In the genomic region with DNA sequence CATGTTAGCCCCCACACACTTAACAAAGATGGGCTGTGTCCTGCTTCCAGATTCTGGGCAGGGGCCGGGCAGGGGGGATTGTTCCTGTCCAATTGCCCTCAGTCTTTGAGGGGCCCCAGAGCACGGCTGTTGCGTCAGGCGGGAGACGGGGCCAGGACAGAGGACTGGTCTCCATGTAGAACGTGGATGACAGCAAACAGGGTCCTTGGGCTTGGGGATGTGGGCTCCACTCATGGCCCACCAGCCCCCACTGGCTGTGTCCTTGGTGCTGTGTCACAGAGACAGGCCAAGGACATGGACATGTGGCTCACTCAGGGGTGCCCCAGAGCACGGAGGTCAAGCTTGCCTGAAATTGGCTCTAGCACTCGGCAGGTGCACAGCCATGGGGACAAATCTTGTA, we compare ENCODE assay signal across 16 cellular contexts.
"Had no signal": no experiment of that assay in that cellular context is flagged by ENCODE, and none has a peak within 500 bp of the region (broad histone marks: within the 10 kb centered on the region; RNA-seq: fewer than 3 reads in every experiment).

No MANE protein-coding gene starts in this region.

- H3K36me3 Mint-ChIP-seq: activated naive CD4-positive, alpha-beta T cell treated with anti-CD3 and anti-CD28 coated beads, Interleukin-2, amount 50 U/mL, for 24 hours had no signal

- H3K27ac Mint-ChIP-seq: activated CD4-positive, alpha-beta memory T cell treated with anti-CD3 and anti-CD28 coated beads for 36 hours; activated CD8-positive, alpha-beta memory T cell treated with anti-CD3 and anti-CD28 coated beads, Interleukin-2, amount 10 ng/mL, durations not matched to agents 7 days and 5 days; activated naive CD4-positive, alpha-beta T cell treated with anti-CD3 and anti-CD28 coated beads, Interleukin-2, amount 50 U/mL, for 24 hours; stimulated activated memory B cell treated with anti-CD40 and anti-IgM and Interleukin-4, amounts not matched to agents 10 μg/mL and 1 μg/mL and 100 μg/mL, for 72 hours; T-helper 17 cell had no signal

- H3K36me3 ChIP-seq: transverse colon had no signal

- H3K9me3 ChIP-seq: lower lobe of right lung, transverse colon had no signal

- ATAC-seq: activated CD8-positive, alpha-beta memory T cell treated with anti-CD3 and anti-CD28 coated beads, Interleukin-2, amount 10 ng/mL, durations not matched to agents 7 days and 5 days; activated T-cell treated with anti-CD3 and anti-CD28 coated beads, Interleukin-2, amount 50 U/mL, for 4 hours; lower lobe of right lung; stimulated activated memory B cell treated with anti-CD40 and anti-IgM and Interleukin-4, amounts not matched to agents 10 μg/mL and 1 μg/mL and 100 μg/mL, for 72 hours; T-helper 17 cell had no signal

- H3K4me3 ChIP-seq: lower lobe of right lung, transverse colon had no signal

- DNase-seq: activated CD4-positive, alpha-beta memory T cell treated with anti-CD3 and anti-CD28 coated beads for 36 hours; activated CD8-positive, alpha-beta memory T cell treated with anti-CD3 and anti-CD28 coated beads, Interleukin-2, amount 10 ng/mL, durations not matched to agents 7 days and 5 days; activated effector memory CD4-positive, alpha-beta T cell treated with Interleukin-2 at 50 U/mL for 16 hours; activated T-cell treated with anti-CD3 and anti-CD28 coated beads, Interleukin-2, amount 50 U/mL, for 4 hours; cortex of kidney; effector CD8-positive, alpha-beta T cell; foreskin fibroblast; lower lobe of right lung; nephron progenitor cell; stimulated activated CD4-positive, alpha-beta T cell treated with anti-CD3 and anti-CD28 coated beads, Interleukin-2, amount 100 ng/mL, for 48 hours; T-helper 17 cell; transverse colon; WERI-Rb-1 had no signal

- H3K4me1 Mint-ChIP-seq: activated CD8-positive, alpha-beta memory T cell treated with anti-CD3 and anti-CD28 coated beads, Interleukin-2, amount 10 ng/mL, durations not matched to agents 7 days and 5 days; activated naive CD4-positive, alpha-beta T cell treated with anti-CD3 and anti-CD28 coated beads, Interleukin-2, amount 50 U/mL, for 24 hours; stimulated activated memory B cell treated with anti-CD40 and anti-IgM and Interleukin-4, amounts not matched to agents 10 μg/mL and 1 μg/mL and 100 μg/mL, for 72 hours; T-helper 17 cell had no signal

- H3K27me3 ChIP-seq: transverse colon had no signal

- H3K4me3 Mint-ChIP-seq: activated CD4-positive, alpha-beta memory T cell treated with anti-CD3 and anti-CD28 coated beads for 36 hours; activated CD8-positive, alpha-beta memory T cell treated with anti-CD3 and anti-CD28 coated beads, Interleukin-2, amount 10 ng/mL, durations not matched to agents 7 days and 5 days; activated naive CD4-positive, alpha-beta T cell treated with anti-CD3 and anti-CD28 coated beads, Interleukin-2, amount 50 U/mL, for 24 hours; activated T-cell treated with anti-CD3 and anti-CD28 coated beads, Interleukin-2, amount 50 U/mL, for 4 hours; nephron progenitor cell; stimulated activated memory B cell treated with anti-CD40 and anti-IgM and Interleukin-4, amounts not matched to agents 10 μg/mL and 1 μg/mL and 100 μg/mL, for 72 hours; T-helper 17 cell had no signal

- FAIRE-seq: endothelial cell of umbilical vein had no signal

- H3K4me1 ChIP-seq: lower lobe of right lung, transverse colon had no signal

- H3K27ac ChIP-seq: lower lobe of right lung, transverse colon, WERI-Rb-1 had no signal

- H3K27me3 Mint-ChIP-seq: activated CD8-positive, alpha-beta memory T cell treated with anti-CD3 and anti-CD28 coated beads, Interleukin-2, amount 10 ng/mL, durations not matched to agents 7 days and 5 days; activated naive CD4-positive, alpha-beta T cell treated with anti-CD3 and anti-CD28 coated beads, Interleukin-2, amount 50 U/mL, for 24 hours; T-helper 17 cell had no signal

- H3K9me3 Mint-ChIP-seq: activated CD4-positive, alpha-beta memory T cell treated with anti-CD3 and anti-CD28 coated beads for 36 hours; activated naive CD4-positive, alpha-beta T cell treated with anti-CD3 and anti-CD28 coated beads, Interleukin-2, amount 50 U/mL, for 24 hours; activated T-cell treated with anti-CD3 and anti-CD28 coated beads, Interleukin-2, amount 50 U/mL, for 4 hours; nephron progenitor cell; stimulated activated memory B cell treated with anti-CD40 and anti-IgM and Interleukin-4, amounts not matched to agents 10 μg/mL and 1 μg/mL and 100 μg/mL, for 72 hours had no signal
